ENCODE assay signal across 1 cellular context in the genomic region with DNA sequence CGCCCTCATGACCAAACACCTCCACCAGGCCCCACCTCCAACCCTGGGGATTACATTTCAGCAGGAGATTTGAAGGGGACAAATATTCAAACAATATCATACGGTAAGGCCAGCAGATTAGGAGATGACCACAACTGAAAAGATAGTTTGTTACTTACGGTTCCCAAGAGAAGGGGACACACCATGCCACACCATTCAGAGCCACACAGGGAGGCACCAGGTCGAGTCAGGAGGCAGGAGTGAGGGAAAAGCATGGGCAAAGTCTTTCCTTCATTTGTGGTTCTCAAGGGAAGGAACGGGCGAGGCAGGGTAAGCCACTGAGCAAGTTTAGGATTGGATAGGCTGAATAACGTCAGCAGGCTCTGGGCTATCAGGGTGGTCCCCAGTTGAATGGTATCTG.
TF ChIP-seq lines count a peak whose summit lies in the region.

No MANE protein-coding gene starts in this region.

TF ChIP-seq in H1, 55 proteins besides CTCF, POLR2A, EP300 and RAD21:
- TF ChIP-seq YY1 (IDR thresholded peaks at IDR 0.05; ENCODE audit: low read depth, low read length) (no peak), GTF2F1 (IDR thresholded peaks at IDR 0.05; ENCODE audit: borderline replicate concordance, low read depth, low read length) (no peak), SAP30 (IDR thresholded peaks at IDR 0.05; ENCODE audit: insufficient read depth, insufficient replicate concordance, low read length) (no peak), RBBP5 (IDR thresholded peaks at IDR 0.05; ENCODE audit: borderline replicate concordance, low read depth, low read length) (no peak), SP2 (IDR thresholded peaks at IDR 0.05; ENCODE audit: low read length) (no peak), MAFK (IDR thresholded peaks at IDR 0.05; ENCODE audit: low read depth, low read length) (no peak), HDAC6 (IDR thresholded peaks at IDR 0.05; ENCODE audit: low read depth, low read length) (no peak), FOSL1 (IDR thresholded peaks at IDR 0.05; ENCODE audit: insufficient read depth, low read depth, low read length) (no peak), CHD2 (IDR thresholded peaks at IDR 0.05; ENCODE audit: low read length) (no peak), SP1 (IDR thresholded peaks at IDR 0.05; ENCODE audit: low read depth, low read length) (no peak), BACH1 (IDR thresholded peaks at IDR 0.05; ENCODE audit: low read length) (no peak)
- TF ChIP-seq, protein P1, sequence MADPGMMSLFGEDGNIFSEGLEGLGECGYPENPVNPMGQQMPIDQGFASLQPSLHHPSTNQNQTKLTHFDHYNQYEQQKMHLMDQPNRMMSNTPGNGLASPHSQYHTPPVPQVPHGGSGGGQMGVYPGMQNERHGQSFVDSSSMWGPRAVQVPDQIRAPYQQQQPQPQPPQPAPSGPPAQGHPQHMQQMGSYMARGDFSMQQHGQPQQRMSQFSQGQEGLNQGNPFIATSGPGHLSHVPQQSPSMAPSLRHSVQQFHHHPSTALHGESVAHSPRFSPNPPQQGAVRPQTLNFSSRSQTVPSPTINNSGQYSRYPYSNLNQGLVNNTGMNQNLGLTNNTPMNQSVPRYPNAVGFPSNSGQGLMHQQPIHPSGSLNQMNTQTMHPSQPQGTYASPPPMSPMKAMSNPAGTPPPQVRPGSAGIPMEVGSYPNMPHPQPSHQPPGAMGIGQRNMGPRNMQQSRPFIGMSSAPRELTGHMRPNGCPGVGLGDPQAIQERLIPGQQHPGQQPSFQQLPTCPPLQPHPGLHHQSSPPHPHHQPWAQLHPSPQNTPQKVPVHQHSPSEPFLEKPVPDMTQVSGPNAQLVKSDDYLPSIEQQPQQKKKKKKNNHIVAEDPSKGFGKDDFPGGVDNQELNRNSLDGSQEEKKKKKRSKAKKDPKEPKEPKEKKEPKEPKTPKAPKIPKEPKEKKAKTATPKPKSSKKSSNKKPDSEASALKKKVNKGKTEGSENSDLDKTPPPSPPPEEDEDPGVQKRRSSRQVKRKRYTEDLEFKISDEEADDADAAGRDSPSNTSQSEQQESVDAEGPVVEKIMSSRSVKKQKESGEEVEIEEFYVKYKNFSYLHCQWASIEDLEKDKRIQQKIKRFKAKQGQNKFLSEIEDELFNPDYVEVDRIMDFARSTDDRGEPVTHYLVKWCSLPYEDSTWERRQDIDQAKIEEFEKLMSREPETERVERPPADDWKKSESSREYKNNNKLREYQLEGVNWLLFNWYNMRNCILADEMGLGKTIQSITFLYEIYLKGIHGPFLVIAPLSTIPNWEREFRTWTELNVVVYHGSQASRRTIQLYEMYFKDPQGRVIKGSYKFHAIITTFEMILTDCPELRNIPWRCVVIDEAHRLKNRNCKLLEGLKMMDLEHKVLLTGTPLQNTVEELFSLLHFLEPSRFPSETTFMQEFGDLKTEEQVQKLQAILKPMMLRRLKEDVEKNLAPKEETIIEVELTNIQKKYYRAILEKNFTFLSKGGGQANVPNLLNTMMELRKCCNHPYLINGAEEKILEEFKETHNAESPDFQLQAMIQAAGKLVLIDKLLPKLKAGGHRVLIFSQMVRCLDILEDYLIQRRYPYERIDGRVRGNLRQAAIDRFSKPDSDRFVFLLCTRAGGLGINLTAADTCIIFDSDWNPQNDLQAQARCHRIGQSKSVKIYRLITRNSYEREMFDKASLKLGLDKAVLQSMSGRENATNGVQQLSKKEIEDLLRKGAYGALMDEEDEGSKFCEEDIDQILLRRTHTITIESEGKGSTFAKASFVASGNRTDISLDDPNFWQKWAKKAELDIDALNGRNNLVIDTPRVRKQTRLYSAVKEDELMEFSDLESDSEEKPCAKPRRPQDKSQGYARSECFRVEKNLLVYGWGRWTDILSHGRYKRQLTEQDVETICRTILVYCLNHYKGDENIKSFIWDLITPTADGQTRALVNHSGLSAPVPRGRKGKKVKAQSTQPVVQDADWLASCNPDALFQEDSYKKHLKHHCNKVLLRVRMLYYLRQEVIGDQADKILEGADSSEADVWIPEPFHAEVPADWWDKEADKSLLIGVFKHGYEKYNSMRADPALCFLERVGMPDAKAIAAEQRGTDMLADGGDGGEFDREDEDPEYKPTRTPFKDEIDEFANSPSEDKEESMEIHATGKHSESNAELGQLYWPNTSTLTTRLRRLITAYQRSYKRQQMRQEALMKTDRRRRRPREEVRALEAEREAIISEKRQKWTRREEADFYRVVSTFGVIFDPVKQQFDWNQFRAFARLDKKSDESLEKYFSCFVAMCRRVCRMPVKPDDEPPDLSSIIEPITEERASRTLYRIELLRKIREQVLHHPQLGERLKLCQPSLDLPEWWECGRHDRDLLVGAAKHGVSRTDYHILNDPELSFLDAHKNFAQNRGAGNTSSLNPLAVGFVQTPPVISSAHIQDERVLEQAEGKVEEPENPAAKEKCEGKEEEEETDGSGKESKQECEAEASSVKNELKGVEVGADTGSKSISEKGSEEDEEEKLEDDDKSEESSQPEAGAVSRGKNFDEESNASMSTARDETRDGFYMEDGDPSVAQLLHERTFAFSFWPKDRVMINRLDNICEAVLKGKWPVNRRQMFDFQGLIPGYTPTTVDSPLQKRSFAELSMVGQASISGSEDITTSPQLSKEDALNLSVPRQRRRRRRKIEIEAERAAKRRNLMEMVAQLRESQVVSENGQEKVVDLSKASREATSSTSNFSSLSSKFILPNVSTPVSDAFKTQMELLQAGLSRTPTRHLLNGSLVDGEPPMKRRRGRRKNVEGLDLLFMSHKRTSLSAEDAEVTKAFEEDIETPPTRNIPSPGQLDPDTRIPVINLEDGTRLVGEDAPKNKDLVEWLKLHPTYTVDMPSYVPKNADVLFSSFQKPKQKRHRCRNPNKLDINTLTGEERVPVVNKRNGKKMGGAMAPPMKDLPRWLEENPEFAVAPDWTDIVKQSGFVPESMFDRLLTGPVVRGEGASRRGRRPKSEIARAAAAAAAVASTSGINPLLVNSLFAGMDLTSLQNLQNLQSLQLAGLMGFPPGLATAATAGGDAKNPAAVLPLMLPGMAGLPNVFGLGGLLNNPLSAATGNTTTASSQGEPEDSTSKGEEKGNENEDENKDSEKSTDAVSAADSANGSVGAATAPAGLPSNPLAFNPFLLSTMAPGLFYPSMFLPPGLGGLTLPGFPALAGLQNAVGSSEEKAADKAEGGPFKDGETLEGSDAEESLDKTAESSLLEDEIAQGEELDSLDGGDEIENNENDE (IDR thresholded peaks at IDR 0.05; ENCODE audit: insufficient replicate concordance, low read length) = no peak
- TF ChIP-seq, protein P2, sequence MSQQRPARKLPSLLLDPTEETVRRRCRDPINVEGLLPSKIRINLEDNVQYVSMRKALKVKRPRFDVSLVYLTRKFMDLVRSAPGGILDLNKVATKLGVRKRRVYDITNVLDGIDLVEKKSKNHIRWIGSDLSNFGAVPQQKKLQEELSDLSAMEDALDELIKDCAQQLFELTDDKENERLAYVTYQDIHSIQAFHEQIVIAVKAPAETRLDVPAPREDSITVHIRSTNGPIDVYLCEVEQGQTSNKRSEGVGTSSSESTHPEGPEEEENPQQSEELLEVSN (IDR thresholded peaks at IDR 0.05) = no peak
